1 cellular context compared by ENCODE assay signal in the genomic region with DNA sequence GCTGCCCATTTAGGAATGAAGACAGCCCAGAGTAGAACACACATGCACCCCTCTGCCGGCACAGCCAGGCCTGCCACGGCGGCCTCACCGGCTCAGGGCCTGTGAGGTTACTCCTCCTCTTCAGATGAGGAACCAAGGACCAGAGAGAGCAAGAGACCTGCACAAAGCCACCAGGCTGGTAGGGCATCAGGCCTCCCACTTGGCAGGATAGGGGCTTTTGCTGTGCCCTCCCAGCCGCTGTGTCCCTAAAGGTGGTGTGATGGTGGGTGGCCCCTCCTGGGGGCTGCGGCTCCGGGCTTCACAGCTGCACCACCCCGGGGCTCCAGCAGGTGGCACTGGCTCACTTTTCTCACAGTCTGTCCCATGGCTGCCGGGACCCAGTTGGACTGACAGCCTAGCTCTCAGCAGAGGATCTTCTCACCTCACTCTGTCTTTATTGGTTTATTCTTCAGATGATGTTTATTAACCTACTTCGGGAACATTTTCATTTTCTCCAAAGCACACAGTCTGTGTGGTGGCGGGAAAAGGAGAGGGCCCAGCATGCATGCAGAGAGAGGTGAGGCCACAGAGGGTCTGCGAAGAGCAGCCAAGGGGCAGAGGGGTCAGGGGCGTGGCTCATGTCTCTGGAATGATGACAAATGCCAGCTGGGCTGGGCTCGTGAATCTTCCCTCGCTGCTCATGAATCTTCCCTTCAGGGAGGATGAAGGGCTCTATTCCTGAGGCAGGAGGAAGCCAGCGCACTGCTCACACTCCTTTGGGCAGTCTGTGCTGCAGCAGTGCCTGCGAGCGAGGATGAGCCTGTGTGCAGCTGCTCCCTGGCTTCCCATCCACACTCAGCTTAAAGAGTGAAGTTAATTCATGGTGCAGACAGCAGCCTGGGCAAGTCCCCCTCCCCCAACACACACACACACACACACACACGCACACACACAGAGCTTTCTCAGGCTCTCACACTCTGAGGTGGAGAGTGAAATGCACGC.
TF ChIP-seq lines count a peak whose summit lies in the region.

No MANE protein-coding gene starts in this region.

TF ChIP-seq in GM23338, 12 proteins besides CTCF, POLR2A, EP300 and RAD21 (continued from another document):
- TF ChIP-seq ZNF331 (CRISPR knock-in tag; IDR thresholded peaks at IDR 0.05; ENCODE audit: low read depth) (no peak), EZH2phosphoT487 (IDR thresholded peaks at IDR 0.05; ENCODE audit: unreplicated experiment) (no peak)
